In the genomic region with DNA sequence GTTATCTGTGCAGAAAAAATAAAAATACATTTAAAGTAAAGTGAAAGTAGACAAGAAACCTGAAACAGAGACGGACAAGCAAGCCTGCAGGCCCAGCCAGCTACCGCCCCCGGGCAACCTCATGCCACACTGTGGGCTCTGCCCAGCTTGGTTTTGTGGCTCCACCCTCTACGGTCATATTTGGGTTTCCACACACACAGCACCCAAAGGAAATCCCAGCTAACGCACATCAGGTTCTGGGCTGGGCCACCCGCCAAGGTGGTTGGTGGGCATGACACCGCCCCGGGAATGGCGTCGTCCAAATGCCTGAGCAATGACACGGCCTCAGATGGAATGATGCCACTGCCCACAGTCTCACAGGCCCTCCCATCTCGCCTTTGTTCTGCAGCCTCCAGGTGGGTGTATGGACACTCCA, we compare ENCODE assay signal across 1 cellular context.
TF ChIP-seq lines count a peak whose summit lies in the region.

No MANE protein-coding gene starts in this region.

TF ChIP-seq in HepG2, 621 proteins besides CTCF, POLR2A, EP300 and RAD21:
- TF ChIP-seq ZBTB33 (CRISPR knock-in tag; IDR thresholded peaks at IDR 0.05): peak; percentile 15; the same call in 1 of the 2 replicates
- no peak for TF ChIP-seq NFIC (IDR thresholded peaks at IDR 0.05; ENCODE audit: low read length)
- peak; percentile 29; the same call in 1 of the 2 replicates for TF ChIP-seq ZNF768 (CRISPR knock-in tag; IDR thresholded peaks at IDR 0.05)
- TF ChIP-seq ZXDC (CRISPR knock-in tag; IDR thresholded peaks at IDR 0.05): no peak
